In genomic region chrX:120000490-120001246, GRCh38 we compare ENCODE assay signal across 11 cellular contexts. TPM values are rescaled to one million over a fixed set of nuclear protein-coding genes. Genes with fewer than 3 reads are reported as not detected.
A peak's percentile ranks its signal among the peaks of the same experiment; 100 is the strongest.
DNase-seq lines count a peak whose midpoint lies in the region; ATAC-seq and TF ChIP-seq lines count a peak whose summit lies in the region.
"Had no signal": no experiment of that assay in that cellular context is flagged by ENCODE, and none has a peak within 500 bp of the region (broad histone marks: within the 10 kb centered on the region; RNA-seq: fewer than 3 reads in every experiment).

No MANE protein-coding gene starts in this region.

- H3K9me3 Mint-ChIP-seq in activated CD8-positive, alpha-beta T cell treated with anti-CD3 and anti-CD28 coated beads for 36 hours: no peaks in the 10 kb centered on the region
- H3K9me3 Mint-ChIP-seq in activated CD8-positive, alpha-beta T cell treated with anti-CD3 and anti-CD28 coated beads, Interleukin-2, amount 10 ng/mL, durations not matched to agents 7 days and 5 days (ENCODE audit: insufficient read depth): no peaks in the 10 kb centered on the region
- H3K9me3 Mint-ChIP-seq in stimulated activated naive B cell treated with anti-CD40 and anti-IgM and Interleukin-4, amounts not matched to agents 10 μg/mL and 1 μg/mL and 100 μg/mL, for 72 hours: no peaks in the 10 kb centered on the region

- H3K4me3 Mint-ChIP-seq in activated CD8-positive, alpha-beta T cell treated with anti-CD3 and anti-CD28 coated beads for 36 hours: peak overlapping the region; percentile 15
- H3K4me3 Mint-ChIP-seq in activated CD8-positive, alpha-beta T cell treated with anti-CD3 and anti-CD28 coated beads, Interleukin-2, amount 10 ng/mL, durations not matched to agents 7 days and 5 days: no peak overlapping the region
- peak overlapping the region; percentile 75 to 84 for H3K4me3 Mint-ChIP-seq in stimulated activated naive B cell treated with anti-CD40 and anti-IgM and Interleukin-4, amounts not matched to agents 10 μg/mL and 1 μg/mL and 100 μg/mL, for 72 hours

- peaks cover 11% of the 10 kb centered on the region for H3K4me1 Mint-ChIP-seq in activated CD8-positive, alpha-beta T cell treated with anti-CD3 and anti-CD28 coated beads for 36 hours (ENCODE audit: low read depth)
- H3K4me1 Mint-ChIP-seq in activated CD8-positive, alpha-beta T cell treated with anti-CD3 and anti-CD28 coated beads, Interleukin-2, amount 10 ng/mL, durations not matched to agents 7 days and 5 days (ENCODE audit: low read depth): peaks cover 10% of the 10 kb centered on the region
- peaks cover 7 to 24% of the 10 kb centered on the region in 2 donors for H3K4me1 Mint-ChIP-seq in stimulated activated naive B cell treated with anti-CD40 and anti-IgM and Interleukin-4, amounts not matched to agents 10 μg/mL and 1 μg/mL and 100 μg/mL, for 72 hours

- no peaks in the 10 kb centered on the region for H3K4me1 ChIP-seq in foreskin keratinocyte

- no peak overlapping the region for H3K27ac Mint-ChIP-seq in activated CD8-positive, alpha-beta T cell treated with anti-CD3 and anti-CD28 coated beads for 36 hours
- no peak overlapping the region for H3K27ac Mint-ChIP-seq in activated CD8-positive, alpha-beta T cell treated with anti-CD3 and anti-CD28 coated beads, Interleukin-2, amount 10 ng/mL, durations not matched to agents 7 days and 5 days
- peak overlapping the region; percentile 14 for H3K27ac Mint-ChIP-seq in stimulated activated naive B cell treated with anti-CD40 and anti-IgM and Interleukin-4, amounts not matched to agents 10 μg/mL and 1 μg/mL and 100 μg/mL, for 72 hours

- no peak for TF ChIP-seq CTCF in activated CD8-positive, alpha-beta T cell treated with anti-CD3 and anti-CD28 coated beads for 36 hours (IDR thresholded peaks at IDR 0.05)
- no peak for TF ChIP-seq CTCF in foreskin keratinocyte (conservative IDR thresholded peaks at IDR 0.05)

- no peaks in the 10 kb centered on the region for H3K36me3 Mint-ChIP-seq in activated CD8-positive, alpha-beta T cell treated with anti-CD3 and anti-CD28 coated beads for 36 hours (ENCODE audit: low read depth)
- H3K36me3 Mint-ChIP-seq in activated CD8-positive, alpha-beta T cell treated with anti-CD3 and anti-CD28 coated beads, Interleukin-2, amount 10 ng/mL, durations not matched to agents 7 days and 5 days (ENCODE audit: low read depth): no peaks in the 10 kb centered on the region
- H3K36me3 Mint-ChIP-seq in stimulated activated naive B cell treated with anti-CD40 and anti-IgM and Interleukin-4, amounts not matched to agents 10 μg/mL and 1 μg/mL and 100 μg/mL, for 72 hours: peaks cover 0 to 3% of the 10 kb centered on the region in 2 donors

- POLR2A ChIA-PET in activated CD8-positive, alpha-beta T cell treated with anti-CD3 and anti-CD28 coated beads for 36 hours (lab: Charles Lee): interaction anchor here (0.6 to 1.9 kb wide), 2 partner anchors 10 to 122 kb away, joined by 3 to 7 read pairs; no protein-coding TSS in a partner anchor
- POLR2A ChIA-PET in activated CD8-positive, alpha-beta T cell treated with anti-CD3 and anti-CD28 coated beads, Interleukin-2, amount 10 ng/mL, durations not matched to agents 7 days and 5 days (lab: Charles Lee): no interaction called here

- peaks cover 72% of the 10 kb centered on the region for H3K27me3 ChIP-seq in foreskin keratinocyte

- intact Hi-C loops in activated CD8-positive, alpha-beta T cell treated with anti-CD3 and anti-CD28 coated beads for 36 hours (cut with micrococcal nuclease): no loop called here

- no peak for DNase-seq in activated CD8-positive, alpha-beta T cell treated with anti-CD3 and anti-CD28 coated beads for 36 hours
- DNase-seq in activated CD8-positive, alpha-beta T cell treated with anti-CD3 and anti-CD28 coated beads, Interleukin-2, amount 10 ng/mL, durations not matched to agents 7 days and 5 days: no peak
- DNase-seq in foreskin keratinocyte (no peak), NCI-H1092 (lab: John Stamatoyannopoulos, UW) (no peak), NCI-H146 treated with DMSO at 0.1 percent for 48 hours (lab: John Stamatoyannopoulos, UW; ENCODE audit: unreplicated experiment) (no peak)
- DNase-seq in stimulated activated naive B cell treated with anti-CD40 and anti-IgM and Interleukin-4, amounts not matched to agents 10 μg/mL and 1 μg/mL and 100 μg/mL, for 72 hours: no peak
- DNase-seq: dorsolateral prefrontal cortex, NCI-H345, upper lobe of left lung had no signal

- CTCF ChIA-PET in activated CD8-positive, alpha-beta T cell treated with anti-CD3 and anti-CD28 coated beads for 36 hours (lab: Charles Lee): interaction anchor here (0.9 to 1.1 kb wide), 2 partner anchors 12 to 14 kb away, joined by 3 to 4 read pairs; no protein-coding TSS in a partner anchor
- CTCF ChIA-PET in activated CD8-positive, alpha-beta T cell treated with anti-CD3 and anti-CD28 coated beads, Interleukin-2, amount 10 ng/mL, durations not matched to agents 7 days and 5 days (lab: Charles Lee): interaction anchor here (0.9 to 2.4 kb wide), 2 partner anchors 16 to 20 kb away, joined by 3 to 5 read pairs; no protein-coding TSS in a partner anchor

- H3K27me3 Mint-ChIP-seq in activated CD8-positive, alpha-beta T cell treated with anti-CD3 and anti-CD28 coated beads for 36 hours: peaks cover 55% of the 10 kb centered on the region
- H3K27me3 Mint-ChIP-seq in activated CD8-positive, alpha-beta T cell treated with anti-CD3 and anti-CD28 coated beads, Interleukin-2, amount 10 ng/mL, durations not matched to agents 7 days and 5 days (ENCODE audit: low read depth): peaks cover 62% of the 10 kb centered on the region
- peaks cover 22 to 64% of the 10 kb centered on the region in 2 donors for H3K27me3 Mint-ChIP-seq in stimulated activated naive B cell treated with anti-CD40 and anti-IgM and Interleukin-4, amounts not matched to agents 10 μg/mL and 1 μg/mL and 100 μg/mL, for 72 hours

- no peak for ATAC-seq in activated CD8-positive, alpha-beta T cell treated with anti-CD3 and anti-CD28 coated beads for 36 hours
- no peak for ATAC-seq in activated CD8-positive, alpha-beta T cell treated with anti-CD3 and anti-CD28 coated beads, Interleukin-2, amount 10 ng/mL, durations not matched to agents 7 days and 5 days
- ATAC-seq in SK-N-SH treated with all-trans-retinoic acid at 6 μM for 48 hours: peak; percentile 55
- ATAC-seq in foreskin keratinocyte: peak; percentile 94
- no peak for ATAC-seq in stimulated activated naive B cell treated with anti-CD40 and anti-IgM and Interleukin-4, amounts not matched to agents 10 μg/mL and 1 μg/mL and 100 μg/mL, for 72 hours (replicated peaks)
- ATAC-seq in HG02973 (IDR thresholded peaks at IDR 0.05; ENCODE audit: unreplicated experiment): no peak

- no peak overlapping the region for H3K27ac ChIP-seq in foreskin keratinocyte
- H3K27ac ChIP-seq: dorsolateral prefrontal cortex, upper lobe of left lung had no signal

TF ChIP-seq in SK-N-SH treated with all-trans-retinoic acid at 6 μM for 48 hours, 23 proteins besides CTCF, POLR2A, EP300 and RAD21:
- no peak for TF ChIP-seq ARNTL (CRISPR knock-in tag; IDR thresholded peaks at IDR 0.05; ENCODE audit: borderline replicate concordance, low read depth)
- no peak for TF ChIP-seq POU6F1 (CRISPR knock-in tag; IDR thresholded peaks at IDR 0.05; ENCODE audit: borderline replicate concordance, low read depth)
- TF ChIP-seq ZFP30 (CRISPR knock-in tag; IDR thresholded peaks at IDR 0.05): no peak
- TF ChIP-seq OSR1 (CRISPR knock-in tag; IDR thresholded peaks at IDR 0.05): no peak
- TF ChIP-seq RARB (CRISPR knock-in tag; IDR thresholded peaks at IDR 0.05): no peak

RNA-seq across cellular contexts. Expression of gene NKAP, which starts 57.1 kb away (rescaled TPM):
- 10 to 100 TPM in 1 of 2 experiments, 1 to 10 TPM in 1; 10.0 to 12.2 TPM for total RNA-seq in activated CD8-positive, alpha-beta T cell treated with anti-CD3 and anti-CD28 coated beads for 36 hours
- 1 to 10 TPM; 6.5 to 7.6 TPM for total RNA-seq in activated CD8-positive, alpha-beta T cell treated with anti-CD3 and anti-CD28 coated beads, Interleukin-2, amount 10 ng/mL, durations not matched to agents 7 days and 5 days
- total RNA-seq in foreskin keratinocyte: 5.2 and 5.3 TPM in 2 replicates
- 8.0 and 8.9 TPM in 2 replicates for polyA plus RNA-seq in foreskin keratinocyte

Comparison
In these comparisons a context has a peak if more than half of its experiments do, and no peak if none do; other contexts are left out.
1. ATAC-seq: peak in SK-N-SH treated with all-trans-retinoic acid at 6 μM for 48 hours (single experiment) and foreskin keratinocyte (single experiment); none in activated CD8-positive, alpha-beta T cell treated with anti-CD3 and anti-CD28 coated beads for 36 hours (single experiment), activated CD8-positive, alpha-beta T cell treated with anti-CD3 and anti-CD28 coated beads, Interleukin-2, amount 10 ng/mL, durations not matched to agents 7 days and 5 days (single experiment), stimulated activated naive B cell treated with anti-CD40 and anti-IgM and Interleukin-4, amounts not matched to agents 10 μg/mL and 1 μg/mL and 100 μg/mL, for 72 hours (0 of 2) and HG02973 (single experiment).